ENCODE assay signal across 8 cellular contexts in genomic region chr15:70099167-70099965, GRCh38. TPM values are rescaled to one million over a fixed set of nuclear protein-coding genes. Genes with fewer than 3 reads are reported as not detected.
DNase-seq lines count a peak whose midpoint lies in the region; ATAC-seq, FAIRE-seq and TF ChIP-seq lines count a peak whose summit lies in the region.

No MANE protein-coding gene starts in this region.

- H3K9ac ChIP-seq in adipocyte (ENCODE audit: low read length): peak overlapping the region; percentile 87

- peak; percentile 69 for TF ChIP-seq POLR2A in GM10847 (IDR thresholded peaks at IDR 0.05; ENCODE audit: extremely low read depth, insufficient read length)

- H3K27me3 ChIP-seq in adipocyte (replicated peaks; ENCODE audit: control insufficient read depth, insufficient read depth, low read length): peaks cover 13% of the 10 kb centered on the region
- no peaks in the 10 kb centered on the region for H3K27me3 ChIP-seq in pancreas
- H3K27me3 ChIP-seq in tibial artery: no peaks in the 10 kb centered on the region

- H3K27ac ChIP-seq in pancreas: peak overlapping the region; percentile 85 to 95 (median 94)
- H3K27ac ChIP-seq in tibial artery: peak overlapping the region; percentile 95 to 97

- TF ChIP-seq CTCF in pancreas (IDR thresholded peaks at IDR 0.05) (no peak), tibial artery (IDR thresholded peaks at IDR 0.05) (peak in 1 of 2 experiments; percentile 36)

- 0 to 1% methylated on average over 62 to 69 of the region's 69 CpGs for WGBS in pancreas, 2 donors

- intact Hi-C loops in Right ventricle myocardium superior (cut with DNase I): no loop called here
- intact Hi-C loops in pancreas (cut with DNase I): loop anchor here in 1 of 3 donors (5.0 kb wide), 1 partner anchor 507 kb away; no protein-coding TSS in a partner anchor
- intact Hi-C loops in tibial artery (cut with DNase I; ENCODE audit: low total_unique reads): loop anchor here (5.0 to 10.0 kb wide), 4 partner anchors 58 to 525 kb away; no protein-coding TSS in a partner anchor

- H3K4me1 ChIP-seq in adipocyte (ENCODE audit: control insufficient read depth, insufficient read depth, low read length): peaks cover 38% of the 10 kb centered on the region
- H3K4me1 ChIP-seq in pancreas: peaks cover 13 to 39% (median 13%) of the 10 kb centered on the region in 3 donors
- H3K4me1 ChIP-seq in tibial artery: peaks cover 4 to 45% (median 37%) of the 10 kb centered on the region in 4 donors

- FAIRE-seq in pancreas (lab: Jason Lieb, UNC): peak; percentile 95

- H3K36me3 ChIP-seq in adipocyte (ENCODE audit: control insufficient read depth, insufficient read depth, low read length, severe bottlenecking) (no peaks in the 10 kb centered on the region), pancreas (no peaks in the 10 kb centered on the region), tibial artery (no peaks in the 10 kb centered on the region)

- H3K9me3 ChIP-seq in adipocyte (ENCODE audit: control insufficient read depth, low read length) (no peaks in the 10 kb centered on the region), pancreas (no peaks in the 10 kb centered on the region), tibial artery (no peaks in the 10 kb centered on the region)

- H3K4me3 ChIP-seq in adipocyte (ENCODE audit: low read length) (peak overlapping the region; percentile 96), pancreas (peak overlapping the region; percentile 32 to 87 (median 35)), tibial artery (peak overlapping the region; percentile 78 to 95)

- ATAC-seq in HG02759 (IDR thresholded peaks at IDR 0.05; ENCODE audit: unreplicated experiment) (peak; percentile 59), Right ventricle myocardium superior (ENCODE audit: poor library complexity) (peak; percentile 83), pancreas (peak; percentile 61 to 77 (median 72))

- DNase-seq in NCI-H1417 treated with DMSO at 0.1 percent for 48 hours (lab: John Stamatoyannopoulos, UW): peak; percentile 98
- peak; percentile 95 to 98 for DNase-seq in SW 1271 (lab: John Stamatoyannopoulos, UW)
- DNase-seq in adipocyte (ENCODE audit: low read depth): peak; percentile 100
- peak; percentile 100 for DNase-seq in Right ventricle myocardium superior
- DNase-seq in pancreas: peak; percentile 100
- DNase-seq in tibial artery: peak; percentile 99 to 100

RNA-seq across cellular contexts. Expression of gene TLE3, which starts 1.6 kb away (rescaled TPM):
- total RNA-seq in Right ventricle myocardium superior (13.4 TPM), pancreas (10 to 100 TPM; 13.9 to 37.2 (median 21.7) TPM)
- 10 to 100 TPM; 12.5 to 13.0 TPM for polyA plus RNA-seq in pancreas

Comparison
In these comparisons a context has a peak if more than half of its experiments do, and no peak if none do; other contexts are left out.
1. Peak in every context shown above with its lines: DNase-seq, ATAC-seq, H3K4me3 ChIP-seq and H3K27ac ChIP-seq.
2. H3K4me3 ChIP-seq: peak in every context shown above with its lines; median percentile 96 in adipocyte; 86 in tibial artery; 35 in pancreas.